ENCODE assay signal across 15 cellular contexts in genomic region chr3:44955917-44956316, GRCh38. TPM values are rescaled to one million over a fixed set of nuclear protein-coding genes. Genes with fewer than 3 reads are reported as not detected.
DNase-seq lines count a peak whose midpoint lies in the region; ATAC-seq and TF ChIP-seq lines count a peak whose summit lies in the region.
"Had no signal": no experiment of that assay in that cellular context is flagged by ENCODE, and none has a peak within 500 bp of the region (broad histone marks: within the 10 kb centered on the region; RNA-seq: fewer than 3 reads in every experiment).

No MANE protein-coding gene starts in this region.

- no peak for TF ChIP-seq RAD21 in IMR-90 (IDR thresholded peaks at IDR 0.05; ENCODE audit: low read length)

- H3K14ac ChIP-seq in IMR-90 (replicated peaks; ENCODE audit: low read depth, low read length): no peak overlapping the region

- no TSS peak for BruUV-seq in IMR-90 (replicated peaks; lab: Mats Ljungman, UMichigan)

- no peak overlapping the region; the same call in 1 of the 2 replicates for H2BK20ac ChIP-seq in IMR-90 (ENCODE audit: low read depth, low read length)

- DNase-seq in CD14-positive monocyte (ENCODE audit: low spot score) (no peak), IMR-90 (no peak), RWPE2 (ENCODE audit: low spot score) (no peak), retina (peak; percentile 4), HT-29 (ENCODE audit: low spot score) (no peak), GOT3 (lab: John Stamatoyannopoulos, UW) (no peak), SIG-M5 (lab: John Stamatoyannopoulos, UW) (no peak)
- DNase-seq: DMS 273 treated with DMSO at 0.1 percent for 48 hours, KG1, NCI-H1048, NCI-H1436 treated with DMSO at 0.1 percent for 48 hours, NCI-H2029 treated with DMSO at 0.1 percent for 48 hours, NCI-H2171 treated with DMSO at 0.1 percent for 48 hours, SJCRH30 had no signal

- no peak overlapping the region for H2AFZ ChIP-seq in IMR-90 (replicated peaks; ENCODE audit: low read length, poor library complexity)

- H3K36me3 ChIP-seq in IMR-90 (ENCODE audit: control insufficient read depth, insufficient read depth, low read length) (peaks cover 23% of the 10 kb centered on the region), RWPE2 (ENCODE audit: low read depth) (peaks cover 42% of the 10 kb centered on the region)

- TF ChIP-seq CTCF in CD14-positive monocyte (IDR thresholded peaks at IDR 0.05) (no peak), IMR-90 (conservative IDR thresholded peaks at IDR 0.05; ENCODE audit: low read depth, low read length) (no peak), RWPE2 (IDR thresholded peaks at IDR 0.05; ENCODE audit: poor library complexity, severe bottlenecking) (no peak)

- no peaks in the 10 kb centered on the region for H3K9me3 Mint-ChIP-seq in CD14-positive monocyte

- no peak for ATAC-seq in IMR-90 (ENCODE audit: low read depth)
- ATAC-seq in RWPE2 (ENCODE audit: low read depth): no peak; the same call in 2 of the 3 replicates

- H3K56ac ChIP-seq in IMR-90 (ENCODE audit: extremely low read depth, insufficient read depth, low read length): no peak overlapping the region

- peak overlapping the region; percentile 34; the same call in 1 of the 2 replicates for H2AK5ac ChIP-seq in IMR-90 (ENCODE audit: low read depth, low read length)

- CTCF ChIA-PET in IMR-90 (lab: Yijun Ruan, JAX): no interaction called here

- no peak overlapping the region for H3K9ac ChIP-seq in IMR-90 (ENCODE audit: low read depth, low read length)
- H3K9ac ChIP-seq: BLaER1 had no signal

- H3K36me3 Mint-ChIP-seq in CD14-positive monocyte: peaks cover 46 to 50% of the 10 kb centered on the region in 2 donors

- H3K27me3 ChIP-seq in IMR-90 (ENCODE audit: control insufficient read depth, insufficient read depth, low read length) (no peaks in the 10 kb centered on the region), RWPE2 (ENCODE audit: insufficient read depth, poor library complexity, severe bottlenecking) (no peaks in the 10 kb centered on the region)
- H3K27me3 ChIP-seq: BLaER1, SJCRH30 had no signal

- no peak overlapping the region for H3K18ac ChIP-seq in IMR-90 (ENCODE audit: low read depth, low read length)

- peak overlapping the region in 6 of 7 donors; percentile 17 to 82 (median 63) for H3K27ac Mint-ChIP-seq in CD14-positive monocyte

- H3K4me2 ChIP-seq in IMR-90 (ENCODE audit: low read depth, low read length): no peak overlapping the region
- H3K4me2 ChIP-seq: BLaER1 had no signal

- H2AK9ac ChIP-seq in IMR-90 (replicated peaks; ENCODE audit: low read depth, low read length, poor library complexity): no peak overlapping the region

- H3K9me3 ChIP-seq in IMR-90 (ENCODE audit: control insufficient read depth, insufficient read depth, low read length) (no peaks in the 10 kb centered on the region), RWPE2 (ENCODE audit: severe bottlenecking) (no peaks in the 10 kb centered on the region)
- H3K9me3 ChIP-seq: BLaER1, SJCRH30 had no signal

- no peak overlapping the region for H4K8ac ChIP-seq in IMR-90 (ENCODE audit: low read depth in 2 of 2, low read length in 2 of 2)

- dilution Hi-C loops in IMR-90 (cut with HindIII; ENCODE audit: low sequenced_read_pairs, unreplicated experiment): no loop called here

- peaks cover 45% of the 10 kb centered on the region for H4K20me1 ChIP-seq in IMR-90 (ENCODE audit: insufficient read depth, low read length)

- H3K9me1 ChIP-seq in IMR-90 (ENCODE audit: insufficient read depth, low read length): peaks cover 43% of the 10 kb centered on the region

- H3K27ac ChIP-seq in IMR-90 (ENCODE audit: insufficient read depth, low read length) (no peak overlapping the region), RWPE2 (ENCODE audit: poor library complexity, severe bottlenecking) (peak overlapping the region; percentile 35)
- H3K27ac ChIP-seq: BLaER1, SJCRH30 had no signal

- WGBS in IMR-90 (ENCODE audit: extremely low coverage in 2 of 2, insufficient read length in 1 of 2), 2 experiments: no CpG with 5 or more reads among the region's 1 CpG

- no peaks in the 10 kb centered on the region for H3K27me3 Mint-ChIP-seq in CD14-positive monocyte (ENCODE audit: low read depth in 3 of 3)

- no peak overlapping the region for H4K91ac ChIP-seq in IMR-90 (ENCODE audit: insufficient read depth, low read depth, low read length)

- H2BK15ac ChIP-seq in IMR-90 (ENCODE audit: low read depth, low read length): no peak overlapping the region

- no peak overlapping the region for H2BK120ac ChIP-seq in IMR-90 (ENCODE audit: low read depth, low read length)

- no peak overlapping the region for H3K4ac ChIP-seq in IMR-90 (ENCODE audit: low read depth, low read length)

- peaks cover 41% of the 10 kb centered on the region for H3K4me1 Mint-ChIP-seq in CD14-positive monocyte

- H3K79me1 ChIP-seq in IMR-90 (ENCODE audit: low read depth in 1 of 2, low read length in 2 of 2): peaks cover 40 to 91% of the 10 kb centered on the region in 2 experiments

- no peak overlapping the region for H3K4me3 Mint-ChIP-seq in CD14-positive monocyte

- H3K23ac ChIP-seq in IMR-90 (ENCODE audit: low read depth, low read length): no peak overlapping the region

- peaks cover 8% of the 10 kb centered on the region; the same call in 1 of the 2 replicates for H3K4me1 ChIP-seq in IMR-90 (ENCODE audit: control insufficient read depth, insufficient read depth, low read length)
- peaks cover 13% of the 10 kb centered on the region for H3K4me1 ChIP-seq in RWPE2 (ENCODE audit: insufficient read depth, poor library complexity, severe bottlenecking)
- H3K4me1 ChIP-seq: SJCRH30 had no signal

- in situ Hi-C loops in IMR-90 (cut with MboI; ENCODE audit: low sequenced_read_pairs): no loop called here

- no peak overlapping the region for H4K5ac ChIP-seq in IMR-90 (ENCODE audit: low read depth, low read length)

- TF ChIP-seq POLR2A in IMR-90 (IDR thresholded peaks at IDR 0.05; ENCODE audit: low read depth, low read length): no peak

- H3K4me3 ChIP-seq in IMR-90 (ENCODE audit: insufficient read depth, low read depth, low read length) (no peak overlapping the region), RWPE2 (ENCODE audit: severe bottlenecking) (no peak overlapping the region)
- H3K4me3 ChIP-seq: BLaER1, SJCRH30 had no signal

- H2BK5ac ChIP-seq in IMR-90 (ENCODE audit: low read depth, low read length, poor library complexity, severe bottlenecking): no peak overlapping the region

- POLR2A ChIA-PET in IMR-90 (lab: Charles Lee; ENCODE audit: unreplicated experiment): no interaction called here

- intact Hi-C loops in CD14-positive monocyte (cut with micrococcal nuclease): no loop called here
- intact Hi-C loops in IMR-90 (cut with micrococcal nuclease): no loop called here

TF ChIP-seq in IMR-90, 13 proteins besides CTCF, POLR2A, EP300 and RAD21:
- TF ChIP-seq NFE2L2 (IDR thresholded peaks at IDR 0.05; ENCODE audit: low read depth, low read length): no peak
- no peak for TF ChIP-seq BHLHE40 (IDR thresholded peaks at IDR 0.05; ENCODE audit: low read depth, low read length)
- TF ChIP-seq CHD1 (IDR thresholded peaks at IDR 0.05; ENCODE audit: low read depth, low read length): no peak

RNA-seq across cellular contexts. Expression of gene ZDHHC3, which starts 20.1 kb away (rescaled TPM):
- polyA plus RNA-seq in CD14-positive monocyte (10 to 100 TPM; 52.1 to 61.3 TPM), IMR-90 (2012; rRNA removed) (58.0 and 59.6 TPM in 2 replicates)
- 57.2 and 57.7 TPM in 2 replicates for total RNA-seq in IMR-90 (2012; rRNA removed)
- polyA plus RNA-seq in IMR-90 (2012; cell fraction: cytosol; rRNA removed): 36.8 and 44.6 TPM in 2 replicates
- polyA plus RNA-seq in IMR-90 (2012; cell fraction: nucleus; rRNA removed; ENCODE audit: low replicate concordance): 30.2 and 63.6 TPM in 2 replicates
- total RNA-seq in HT-29 (2014; rRNA removed; shearing (Covaris generic)): 136 and 145 TPM in 2 replicates

RNA-seq across cellular contexts. Expression of gene EXOSC7, which starts 20.1 kb away (rescaled TPM):
- polyA plus RNA-seq in CD14-positive monocyte: 10 to 100 TPM; 16.8 to 18.8 TPM
- total RNA-seq in IMR-90 (2012; rRNA removed): 62.2 and 96.9 TPM in 2 replicates
- polyA plus RNA-seq in IMR-90 (2012; rRNA removed): 52.8 and 61.6 TPM in 2 replicates
- 39.4 and 46.8 TPM in 2 replicates for polyA plus RNA-seq in IMR-90 (2012; cell fraction: cytosol; rRNA removed)
- 22.4 and 65.7 TPM in 2 replicates for polyA plus RNA-seq in IMR-90 (2012; cell fraction: nucleus; rRNA removed; ENCODE audit: low replicate concordance)
- 35.2 and 45.8 TPM in 2 replicates for total RNA-seq in HT-29 (2014; rRNA removed; shearing (Covaris generic))
